Comparison of ENCODE assay signal across 8 cellular contexts in genomic region chr16:2459647-2460390, GRCh38. TPM values are rescaled to one million over a fixed set of nuclear protein-coding genes. Genes with fewer than 3 reads are reported as not detected.
DNase-seq lines count a peak whose midpoint lies in the region; ATAC-seq and TF ChIP-seq lines count a peak whose summit lies in the region.

Gene TEDC2, plus strand, starts transcription at chr16:2460109. Its CDS starts 36 bp downstream, at chr16:2460145.

- ATAC-seq in CD8-positive, alpha-beta T cell = peak; percentile 100
- peak; percentile 75 for ATAC-seq in GM19467 (IDR thresholded peaks at IDR 0.05; ENCODE audit: unreplicated experiment)
- ATAC-seq in activated CD8-positive, alpha-beta T cell treated with anti-CD3 and anti-CD28 coated beads, Interleukin-2, amount 10 ng/mL, durations not matched to agents 7 days and 5 days = peak; percentile 97

- peaks cover 6% of the 10 kb centered on the region for H3K36me3 Mint-ChIP-seq in CD8-positive, alpha-beta T cell
- peaks cover 42% of the 10 kb centered on the region for H3K36me3 Mint-ChIP-seq in activated CD8-positive, alpha-beta T cell treated with anti-CD3 and anti-CD28 coated beads, Interleukin-2, amount 10 ng/mL, durations not matched to agents 7 days and 5 days (ENCODE audit: low read depth)

- no peaks in the 10 kb centered on the region for H3K9me3 Mint-ChIP-seq in CD8-positive, alpha-beta T cell
- no peaks in the 10 kb centered on the region for H3K9me3 Mint-ChIP-seq in activated CD8-positive, alpha-beta T cell treated with anti-CD3 and anti-CD28 coated beads, Interleukin-2, amount 10 ng/mL, durations not matched to agents 7 days and 5 days (ENCODE audit: insufficient read depth)

- peak within 1 kb of the TSS; percentile 54 for H3K4me3 ChIP-seq in CD8-positive, alpha-beta T cell (ENCODE audit: low read depth, low read length)
- H3K4me3 ChIP-seq in effector memory CD4-positive, alpha-beta T cell (ENCODE audit: insufficient read depth, low read depth, low read length, poor library complexity, severe bottlenecking) = peak within 1 kb of the TSS; percentile 74

- peaks cover 9% of the 10 kb centered on the region for H3K4me1 ChIP-seq in CD8-positive, alpha-beta T cell (ENCODE audit: insufficient read depth, low read length)
- H3K4me1 ChIP-seq in effector memory CD4-positive, alpha-beta T cell (ENCODE audit: control insufficient read depth, insufficient read depth, low read length, poor library complexity, severe bottlenecking) = peaks cover 12% of the 10 kb centered on the region

- H3K27me3 ChIP-seq in CD8-positive, alpha-beta T cell (ENCODE audit: insufficient read depth, low read length) = no peaks in the 10 kb centered on the region
- H3K27me3 ChIP-seq in effector memory CD4-positive, alpha-beta T cell (replicated peaks; ENCODE audit: control insufficient read depth, insufficient read depth, low read length, poor library complexity, severe bottlenecking) = no peaks in the 10 kb centered on the region

- H3K27me3 Mint-ChIP-seq in CD8-positive, alpha-beta T cell (ENCODE audit: low read depth) = no peaks in the 10 kb centered on the region
- H3K27me3 Mint-ChIP-seq in activated CD8-positive, alpha-beta T cell treated with anti-CD3 and anti-CD28 coated beads, Interleukin-2, amount 10 ng/mL, durations not matched to agents 7 days and 5 days (ENCODE audit: low read depth) = no peaks in the 10 kb centered on the region

- H3K4me1 Mint-ChIP-seq in CD8-positive, alpha-beta T cell (ENCODE audit: low read depth) = peaks cover 6% of the 10 kb centered on the region
- H3K4me1 Mint-ChIP-seq in activated CD8-positive, alpha-beta T cell treated with anti-CD3 and anti-CD28 coated beads, Interleukin-2, amount 10 ng/mL, durations not matched to agents 7 days and 5 days (ENCODE audit: low read depth) = peaks cover 16% of the 10 kb centered on the region

- POLR2A ChIA-PET in CD8-positive, alpha-beta T cell (lab: Charles Lee) = interaction anchor here (0.7 to 1.5 kb wide), 7 partner anchors 9 to 305 kb away, joined by 3 to 6 read pairs (median 4); partner anchors contain the start of genes CCNF, NTN3, TBC1D24 and TRAF7
- POLR2A ChIA-PET in activated CD8-positive, alpha-beta T cell treated with anti-CD3 and anti-CD28 coated beads, Interleukin-2, amount 10 ng/mL, durations not matched to agents 7 days and 5 days (lab: Charles Lee) = interaction anchor here (1.0 to 3.5 kb wide), 6 partner anchors 11 to 54 kb away, joined by 3 to 14 read pairs (median 4); partner anchors contain the start of genes ATP6V0C, CCNF and NTN3

- CTCF ChIA-PET in CD8-positive, alpha-beta T cell (lab: Charles Lee) = interaction anchor here (0.9 to 1.4 kb wide), 3 partner anchors 27 to 264 kb away, joined by 3 to 4 read pairs (median 3); no protein-coding TSS in a partner anchor
- CTCF ChIA-PET in activated CD8-positive, alpha-beta T cell treated with anti-CD3 and anti-CD28 coated beads, Interleukin-2, amount 10 ng/mL, durations not matched to agents 7 days and 5 days (lab: Charles Lee) = interaction anchor here (0.7 to 1.5 kb wide), 9 partner anchors 10 to 304 kb away, joined by 3 to 4 read pairs (median 4); partner anchors contain the start of genes CCNF, TBC1D24 and TRAF7

- peak within 1 kb of the TSS; percentile 64 for H3K27ac Mint-ChIP-seq in CD8-positive, alpha-beta T cell
- peak within 1 kb of the TSS; percentile 94 for H3K27ac Mint-ChIP-seq in activated CD8-positive, alpha-beta T cell treated with anti-CD3 and anti-CD28 coated beads, Interleukin-2, amount 10 ng/mL, durations not matched to agents 7 days and 5 days

- peak; percentile 92 to 98 (median 97) for DNase-seq in CD8-positive, alpha-beta T cell
- peak; percentile 69 for DNase-seq in HS-5 (ENCODE audit: low read depth)
- DNase-seq in NK-92 (lab: John Stamatoyannopoulos, UW; ENCODE audit: unreplicated experiment) = peak; percentile 84
- peak; percentile 98 for DNase-seq in activated CD8-positive, alpha-beta T cell treated with anti-CD3 and anti-CD28 coated beads, Interleukin-2, amount 10 ng/mL, durations not matched to agents 7 days and 5 days
- peak; percentile 94 to 96 (median 95) for DNase-seq in effector memory CD4-positive, alpha-beta T cell
- peak; percentile 97 for DNase-seq in medulla oblongata (ENCODE audit: extremely low spot score)
- peak; percentile 94 to 99 (median 95) for DNase-seq in stimulated activated CD4-positive, alpha-beta T cell treated with anti-CD3 and anti-CD28 coated beads, TNF-alpha, amount 100 ng/mL, for 48 hours (ENCODE audit: low read depth in 3 of 3)

- no peak for TF ChIP-seq CTCF in CD8-positive, alpha-beta T cell (IDR thresholded peaks at IDR 0.05)

- intact Hi-C loops in CD8-positive, alpha-beta T cell (cut with DNase I, micrococcal nuclease) = loop anchor here (1.0 to 2.0 kb wide), 4 partner anchors 14 to 53 kb away; partner anchors contain the start of genes CCNF (in 2 of the 2) and ATP6V0C (in 1 of the 2)

- H3K27ac ChIP-seq in CD8-positive, alpha-beta T cell (ENCODE audit: low read depth, low read length) = no peak within 1 kb of the TSS
- no peak within 1 kb of the TSS for H3K27ac ChIP-seq in effector memory CD4-positive, alpha-beta T cell (ENCODE audit: insufficient read depth, low read length, poor library complexity, severe bottlenecking)

- H3K4me3 Mint-ChIP-seq in CD8-positive, alpha-beta T cell = peak within 1 kb of the TSS; percentile 82
- H3K4me3 Mint-ChIP-seq in activated CD8-positive, alpha-beta T cell treated with anti-CD3 and anti-CD28 coated beads, Interleukin-2, amount 10 ng/mL, durations not matched to agents 7 days and 5 days = peak within 1 kb of the TSS; percentile 79

- no peaks in the 10 kb centered on the region for H3K9me3 ChIP-seq in CD8-positive, alpha-beta T cell (ENCODE audit: low read length)
- H3K9me3 ChIP-seq in effector memory CD4-positive, alpha-beta T cell (ENCODE audit: control insufficient read depth, low read length) = no peaks in the 10 kb centered on the region

- no peaks in the 10 kb centered on the region for H3K36me3 ChIP-seq in CD8-positive, alpha-beta T cell (ENCODE audit: insufficient read depth, low read length)
- no peaks in the 10 kb centered on the region for H3K36me3 ChIP-seq in effector memory CD4-positive, alpha-beta T cell (ENCODE audit: control insufficient read depth, insufficient read depth, low read length)

RNA-seq across cellular contexts. Expression of gene TEDC2, which starts in this region (rescaled TPM):
- under 1 TPM; 0.30 to 0.69 TPM for total RNA-seq in CD8-positive, alpha-beta T cell
- total RNA-seq in activated CD8-positive, alpha-beta T cell treated with anti-CD3 and anti-CD28 coated beads, Interleukin-2, amount 10 ng/mL, durations not matched to agents 7 days and 5 days = 10 to 100 TPM; 21.6 to 32.9 TPM

Comparison
In these comparisons a context has a peak if more than half of its experiments do, and no peak if none do; other contexts are left out.
1. RNA of gene TEDC2 (total RNA-seq): 21.6 to 32.9 TPM in activated CD8-positive, alpha-beta T cell treated with anti-CD3 and anti-CD28 coated beads, Interleukin-2, amount 10 ng/mL, durations not matched to agents 7 days and 5 days; 0.30 to 0.69 TPM in CD8-positive, alpha-beta T cell; every median in the first group is over 10 times any median in the second.
2. Peak in DNase-seq, ATAC-seq and H3K4me3 ChIP-seq in CD8-positive, alpha-beta T cell; RNA of the gene not detected or under 1 TPM.
3. Peak in every context shown above with its lines, with median percentiles within 50 percentile points of each other: ATAC-seq and DNase-seq.